Comparison of ENCODE assay signal across 8 cellular contexts in genomic region chr18:62523255-62523588, GRCh38. TPM values are rescaled to one million over a fixed set of nuclear protein-coding genes. Genes with fewer than 3 reads are reported as not detected.
DNase-seq lines count a peak whose midpoint lies in the region; ATAC-seq and TF ChIP-seq lines count a peak whose summit lies in the region.

No MANE protein-coding gene starts in this region.

- H4K8ac ChIP-seq in trophoblast cell (ENCODE audit: low read depth, low read length): no peak overlapping the region

- CTCF ChIA-PET in CD4-positive, alpha-beta T cell (lab: Charles Lee): interaction anchor here (2.3 kb wide), 1 partner anchor 97 kb away, joined by 5 read pairs; no protein-coding TSS in a partner anchor

- peak overlapping the region; percentile 80 for H3K4me3 ChIP-seq in LNCaP clone FGC (ENCODE audit: low read depth, low read length)
- H3K4me3 ChIP-seq in endodermal cell (ENCODE audit: low read length): no peak overlapping the region
- peak overlapping the region; percentile 98 for H3K4me3 ChIP-seq in trophoblast cell (ENCODE audit: low read depth, low read length)

- no peaks in the 10 kb centered on the region for H3K27me3 ChIP-seq in CD4-positive, alpha-beta T cell (ENCODE audit: control insufficient read depth, insufficient read depth, low read length)
- H3K27me3 ChIP-seq in endodermal cell (ENCODE audit: control insufficient read depth, insufficient read depth, low read length, poor library complexity, severe bottlenecking) (peaks cover 34% of the 10 kb centered on the region), trophoblast cell (ENCODE audit: insufficient read depth, low read length) (no peaks in the 10 kb centered on the region)

- peaks cover 18% of the 10 kb centered on the region for H3K79me1 ChIP-seq in trophoblast cell (ENCODE audit: low read length)

- DNase-seq in CD4-positive, alpha-beta T cell: no peak
- no peak for DNase-seq in LNCaP clone FGC (ENCODE audit: low read depth)
- no peak for DNase-seq in endodermal cell
- DNase-seq in trophoblast cell: no peak
- DNase-seq in UCSD-AML1 (lab: John Stamatoyannopoulos, UW; ENCODE audit: unreplicated experiment): no peak
- DNase-seq in dedifferentiated amniotic fluid mesenchymal stem cell (ENCODE audit: extremely low spot score): no peak

- peaks cover 24% of the 10 kb centered on the region for H3K36me3 Mint-ChIP-seq in CD4-positive, alpha-beta T cell (ENCODE audit: low read depth)
- no peaks in the 10 kb centered on the region for H3K36me3 Mint-ChIP-seq in endodermal cell (ENCODE audit: low read depth)

- no peak overlapping the region for H3K18ac ChIP-seq in trophoblast cell (ENCODE audit: low read length)

- peak overlapping the region; percentile 89 for H3K27ac Mint-ChIP-seq in CD4-positive, alpha-beta T cell
- H3K27ac Mint-ChIP-seq in endodermal cell: no peak overlapping the region

- H2AK5ac ChIP-seq in trophoblast cell (ENCODE audit: low read length): no peak overlapping the region

- H3K14ac ChIP-seq in trophoblast cell (ENCODE audit: low read length): no peak overlapping the region

- H3K4me3 Mint-ChIP-seq in CD4-positive, alpha-beta T cell: no peak overlapping the region
- H3K4me3 Mint-ChIP-seq in endodermal cell: peak overlapping the region; percentile 68

- peak overlapping the region; percentile 75 for H3K27ac ChIP-seq in CD4-positive, alpha-beta T cell (ENCODE audit: low read depth, low read length)
- H3K27ac ChIP-seq in endodermal cell (ENCODE audit: low read depth, low read length) (no peak overlapping the region), trophoblast cell (ENCODE audit: low read depth, low read length) (peak overlapping the region; percentile 93)

- H4K12ac ChIP-seq in trophoblast cell (ENCODE audit: low read depth, low read length): no peak overlapping the region

- H3K4me2 ChIP-seq in trophoblast cell (ENCODE audit: low read length): peak overlapping the region; percentile 49

- H3K4me1 Mint-ChIP-seq in CD4-positive, alpha-beta T cell (ENCODE audit: low read depth): peaks cover 44% of the 10 kb centered on the region
- H3K4me1 Mint-ChIP-seq in endodermal cell: peaks cover 20% of the 10 kb centered on the region

- WGBS in endodermal cell (ENCODE audit: insufficient coverage in 1 of 2, insufficient read length in 1 of 2), 2 experiments: 0% methylated on average over 62 of the region's 62 CpGs; no CpG with 5 or more reads in 1 of the 2 experiments
- WGBS in trophoblast cell (ENCODE audit: extremely low coverage, insufficient coverage, insufficient read length): no CpG with 5 or more reads among the region's 62 CpGs

- no peak overlapping the region for H2BK12ac ChIP-seq in trophoblast cell (ENCODE audit: low read length)

- H3K79me2 ChIP-seq in trophoblast cell (ENCODE audit: control insufficient read depth, insufficient read depth, low read length, poor library complexity): peaks cover 21% of the 10 kb centered on the region

- POLR2A ChIA-PET in CD4-positive, alpha-beta T cell (lab: Charles Lee): interaction anchor here (0.7 to 4.9 kb wide), 22 partner anchors 10 to 899 kb away, joined by 3 to 79 read pairs (median 5); partner anchors contain the start of genes BCL2, KDSR, PHLPP1 and PIGN

- no peak overlapping the region for H2BK120ac ChIP-seq in trophoblast cell (ENCODE audit: insufficient read depth, low read length, poor library complexity)

- no peak overlapping the region for H2BK5ac ChIP-seq in trophoblast cell (ENCODE audit: low read depth, low read length, poor library complexity)

- peak overlapping the region; percentile 49 for H3K9ac ChIP-seq in endodermal cell (ENCODE audit: extremely low read depth, low read length, poor library complexity, severe bottlenecking)
- H3K9ac ChIP-seq in trophoblast cell (ENCODE audit: low read length): no peak overlapping the region

- H3K27me3 Mint-ChIP-seq in CD4-positive, alpha-beta T cell: no peaks in the 10 kb centered on the region
- H3K27me3 Mint-ChIP-seq in endodermal cell (ENCODE audit: insufficient read depth): peaks cover 41% of the 10 kb centered on the region

- no peaks in the 10 kb centered on the region for H3K9me3 Mint-ChIP-seq in CD4-positive, alpha-beta T cell
- no peaks in the 10 kb centered on the region for H3K9me3 Mint-ChIP-seq in endodermal cell

- no peak overlapping the region for H3K4ac ChIP-seq in trophoblast cell (ENCODE audit: low read depth, low read length)

- no peak for TF ChIP-seq CTCF in CD4-positive, alpha-beta T cell (IDR thresholded peaks at IDR 0.05)
- no peak for TF ChIP-seq CTCF in LNCaP clone FGC (IDR thresholded peaks at IDR 0.05; ENCODE audit: control insufficient read depth, extremely low read depth, insufficient read depth)
- TF ChIP-seq CTCF in endodermal cell (conservative IDR thresholded peaks at IDR 0.05): no peak

- H3K4me1 ChIP-seq in endodermal cell (ENCODE audit: control insufficient read depth, insufficient read depth, low read length): peaks cover 3% of the 10 kb centered on the region
- peaks cover 3 to 4% of the 10 kb centered on the region in 2 experiments for H3K4me1 ChIP-seq in trophoblast cell (ENCODE audit: control insufficient read depth in 1 of 2, insufficient read depth in 2 of 2, low read length in 2 of 2)

- H3K36me3 ChIP-seq in endodermal cell (ENCODE audit: control insufficient read depth, insufficient read depth, low read length) (no peaks in the 10 kb centered on the region), trophoblast cell (ENCODE audit: control insufficient read depth in 1 of 2, insufficient read depth in 2 of 2, low read length in 2 of 2) (no peaks in the 10 kb centered on the region)

- ATAC-seq in CD4-positive, alpha-beta T cell (ENCODE audit: poor library complexity): peak; percentile 19
- ATAC-seq in GM18498 (IDR thresholded peaks at IDR 0.05; ENCODE audit: unreplicated experiment) (no peak), HG02678 (IDR thresholded peaks at IDR 0.05; ENCODE audit: unreplicated experiment) (no peak)

- no peak overlapping the region for H3K23ac ChIP-seq in trophoblast cell (ENCODE audit: low read length)

- H3K9me3 ChIP-seq in CD4-positive, alpha-beta T cell (ENCODE audit: control insufficient read depth, low read length): no peaks in the 10 kb centered on the region
- H3K9me3 ChIP-seq in endodermal cell (ENCODE audit: control insufficient read depth, low read length): no peaks in the 10 kb centered on the region
- H3K9me3 ChIP-seq in trophoblast cell (ENCODE audit: insufficient read depth, low read depth, low read length): peaks cover 2% of the 10 kb centered on the region

- H4K91ac ChIP-seq in trophoblast cell (ENCODE audit: low read depth, low read length): no peak overlapping the region

- intact Hi-C loops in CD4-positive, alpha-beta T cell (cut with DNase I, micrococcal nuclease): loop anchor here (2.0 to 10.0 kb wide), 9 partner anchors 96 to 899 kb away; partner anchors contain the start of genes BCL2 (in 2 of the 2), PHLPP1 (in 2 of the 2), KDSR (in 1 of the 2) and VPS4B (in 1 of the 2)

- H2AFZ ChIP-seq in trophoblast cell (ENCODE audit: insufficient read depth, low read length, poor library complexity): no peak overlapping the region

RNA-seq across cellular contexts. Expression of gene ZCCHC2, which starts 0.4 kb away (rescaled TPM):
- total RNA-seq in CD4-positive, alpha-beta T cell: 10 to 100 TPM; 85.0 to 85.4 TPM
- total RNA-seq in endodermal cell: 10 to 100 TPM; 14.4 to 16.9 TPM
- polyA plus RNA-seq in endodermal cell (2013, experiment 1 of 2): 7.8 TPM
- polyA plus RNA-seq in endodermal cell (2013, experiment 2 of 2): 7.8 TPM
- 7.3 and 7.9 TPM in 2 replicates for polyA plus RNA-seq in trophoblast cell (2013)

Comparison
In these comparisons a context has a peak if more than half of its experiments do, and no peak if none do; other contexts are left out.
1. RNA of gene ZCCHC2, which starts 0.4 kb away (total RNA-seq): 85.0 to 85.4 TPM in CD4-positive, alpha-beta T cell; 14.4 to 16.9 TPM in endodermal cell; every median in the first group is over 4 times any median in the second.